In genomic region chr9:34637356-34638137, GRCh38 we compare ENCODE assay signal across 8 cellular contexts. TPM values are rescaled to one million over a fixed set of nuclear protein-coding genes. Genes with fewer than 3 reads are reported as not detected.
DNase-seq lines count a peak whose midpoint lies in the region; ATAC-seq and TF ChIP-seq lines count a peak whose summit lies in the region.

SIGMAR1 (minus strand) TSS chr9:34637787; CDS start chr9:34637697, 90 bp downstream.

- H3K9ac ChIP-seq in DND-41 (ENCODE audit: low read depth, low read length) (peak within 1 kb of the TSS; percentile 88), GM23248 (peak within 1 kb of the TSS; percentile 85)

- H3K9me3 ChIP-seq in DND-41 (ENCODE audit: insufficient read depth, low read length, severe bottlenecking) (no peaks in the 10 kb centered on the region), GM23248 (ENCODE audit: low read depth) (no peaks in the 10 kb centered on the region)

- H3K27ac Mint-ChIP-seq in naive B cell = peak within 1 kb of the TSS; percentile 73 to 95 (median 87)
- peak within 1 kb of the TSS; percentile 97 for H3K27ac Mint-ChIP-seq in stimulated activated effector memory CD8-positive, alpha-beta T cell treated with anti-CD3 and anti-CD28 coated beads, Interleukin-12 subunit alpha, Interleukin-12 subunit beta, amount 100 ng/mL, for 72 hours

- no peaks in the 10 kb centered on the region for H3K27me3 Mint-ChIP-seq in naive B cell

- H4K20me1 ChIP-seq in DND-41 (ENCODE audit: insufficient read depth, low read length) (peaks cover 16% of the 10 kb centered on the region), GM23248 (ENCODE audit: insufficient read depth) (no peaks in the 10 kb centered on the region)

- TF ChIP-seq CTCF in DND-41 (IDR thresholded peaks at IDR 0.05; ENCODE audit: borderline replicate concordance, extremely low read depth, low read length, poor library complexity, severe bottlenecking) = no peak

- H2AFZ ChIP-seq in DND-41 (ENCODE audit: low read depth, low read length) = peak within 1 kb of the TSS; percentile 87
- peak within 1 kb of the TSS; percentile 93 for H2AFZ ChIP-seq in GM23248

- H3K27ac ChIP-seq in DND-41 (ENCODE audit: low read length) (peak within 1 kb of the TSS; percentile 76), GM23248 (peak within 1 kb of the TSS; percentile 48)

- ATAC-seq in DND-41 (ENCODE audit: insufficient read depth, low read depth) (peak; percentile 87), naive B cell (ENCODE audit: low read depth in 2 of 2) (peak; percentile 91 to 93)
- ATAC-seq in stimulated activated effector memory CD8-positive, alpha-beta T cell treated with anti-CD3 and anti-CD28 coated beads, Interleukin-12 subunit alpha, Interleukin-12 subunit beta, amount 100 ng/mL, for 72 hours = peak; percentile 95

- peaks cover 28 to 36% (median 35%) of the 10 kb centered on the region in 3 donors for H3K4me1 Mint-ChIP-seq in naive B cell
- H3K4me1 Mint-ChIP-seq in stimulated activated effector memory CD8-positive, alpha-beta T cell treated with anti-CD3 and anti-CD28 coated beads, Interleukin-12 subunit alpha, Interleukin-12 subunit beta, amount 100 ng/mL, for 72 hours = peaks cover 47% of the 10 kb centered on the region

- peak within 1 kb of the TSS; percentile 79 to 92 (median 87) for H3K4me3 Mint-ChIP-seq in naive B cell
- H3K4me3 Mint-ChIP-seq in stimulated activated effector memory CD8-positive, alpha-beta T cell treated with anti-CD3 and anti-CD28 coated beads, Interleukin-12 subunit alpha, Interleukin-12 subunit beta, amount 100 ng/mL, for 72 hours = peak within 1 kb of the TSS; percentile 89

- H3F3A ChIP-seq in GM23248 (ENCODE audit: insufficient read depth) = no peaks in the 10 kb centered on the region

- in situ Hi-C loops in GM23248 (cut with MboI) = no loop called here

- peak within 1 kb of the TSS; percentile 50 to 69; a peak in 3 of 4 replicates for H3K4me3 ChIP-seq in DND-41 (ENCODE audit: low read depth in 1 of 2, low read length in 2 of 2)
- H3K4me3 ChIP-seq in GM23248 = peak within 1 kb of the TSS; percentile 79

- H3K9me3 Mint-ChIP-seq in naive B cell = no peaks in the 10 kb centered on the region
- H3K9me3 Mint-ChIP-seq in stimulated activated effector memory CD8-positive, alpha-beta T cell treated with anti-CD3 and anti-CD28 coated beads, Interleukin-12 subunit alpha, Interleukin-12 subunit beta, amount 100 ng/mL, for 72 hours = no peaks in the 10 kb centered on the region

- H3K36me3 Mint-ChIP-seq in naive B cell = no peaks in the 10 kb centered on the region
- H3K36me3 Mint-ChIP-seq in stimulated activated effector memory CD8-positive, alpha-beta T cell treated with anti-CD3 and anti-CD28 coated beads, Interleukin-12 subunit alpha, Interleukin-12 subunit beta, amount 100 ng/mL, for 72 hours = peaks cover 22% of the 10 kb centered on the region

- peak; percentile 92 for DNase-seq in DND-41
- DNase-seq in GM23248 = peak; percentile 96
- DNase-seq in LHCN-M2 (ENCODE audit: low read depth) = peak; percentile 90
- peak; percentile 95 for DNase-seq in RPMI8226
- DNase-seq in activated T-helper 1 cell treated with anti-CD3 and anti-CD28 coated beads, Interleukin-2, amount 50 U/mL, for 16 hours (ENCODE audit: low read depth in 1 of 2, low spot score in 1 of 2) = peak; percentile 83 to 90
- peak; percentile 94 for DNase-seq in fibroblast of gingiva (ENCODE audit: low read depth)
- peak; percentile 94 for DNase-seq in naive B cell
- DNase-seq in stimulated activated effector memory CD8-positive, alpha-beta T cell treated with anti-CD3 and anti-CD28 coated beads, Interleukin-12 subunit alpha, Interleukin-12 subunit beta, amount 100 ng/mL, for 72 hours (ENCODE audit: low spot score in 2 of 2) = peak; percentile 97 to 98

- H3K4me2 ChIP-seq in DND-41 (ENCODE audit: insufficient read depth, low read length) (peak within 1 kb of the TSS; percentile 87), GM23248 (ENCODE audit: unreplicated experiment) (peak within 1 kb of the TSS; percentile 88)

- H3K36me3 ChIP-seq in DND-41 (ENCODE audit: insufficient read depth, low read length) (peaks cover 15% of the 10 kb centered on the region), GM23248 (ENCODE audit: low read depth) (no peaks in the 10 kb centered on the region)

- H3K4me1 ChIP-seq in DND-41 (ENCODE audit: insufficient read depth, low read length) (peaks cover 33% of the 10 kb centered on the region), GM23248 (ENCODE audit: insufficient read depth) (peaks cover 9% of the 10 kb centered on the region)

- WGBS in GM23248 (ENCODE audit: low coverage in 1 of 2, low lambda C conversion rate in 2 of 2, missing lambda C conversion rate in 2 of 2), 2 experiments = 1% methylated on average over 57 to 68 of the region's 74 CpGs

- H3K27me3 ChIP-seq in DND-41 (ENCODE audit: insufficient read depth, low read length, poor library complexity) (no peaks in the 10 kb centered on the region), GM23248 (replicated peaks; ENCODE audit: insufficient read depth) (no peaks in the 10 kb centered on the region)

- H3K9me2 ChIP-seq in GM23248 (ENCODE audit: insufficient read depth) = no peaks in the 10 kb centered on the region

- H3K79me2 ChIP-seq in DND-41 (ENCODE audit: insufficient read depth, low read length) (peaks cover 25% of the 10 kb centered on the region), GM23248 (ENCODE audit: insufficient read depth) (peaks cover 23% of the 10 kb centered on the region)

RNA-seq across cellular contexts. Expression of gene SIGMAR1, which starts in this region (rescaled TPM):
- total RNA-seq in GM23248 (2014; rRNA removed; shearing (Covaris generic)) = 138 and 148 TPM in 2 replicates
- polyA plus RNA-seq in GM23248 (2016; fragmentation: Nextera tagmentation; extraction: Ambion mirVana) (142 and 147 TPM in 2 replicates), naive B cell (ENCODE audit: low read depth in 6 of 6) (10 to 100 TPM; 40.1 to 75.8 (median 47.0) TPM)
- 222 and 273 TPM in 2 replicates for total RNA-seq in LHCN-M2 (2014; rRNA removed)
- 123 TPM for polyA plus RNA-seq in LHCN-M2 (2012)

Comparison
In these comparisons a context has a peak if more than half of its experiments do, and no peak if none do; other contexts are left out.
1. Peak in every context shown above with its lines: DNase-seq, ATAC-seq, H3K4me3 ChIP-seq and H3K27ac ChIP-seq.